In genomic region chr5:14270212-14270702, GRCh38 we compare ENCODE assay signal across 9 cellular contexts.
A peak's percentile ranks its signal among the peaks of the same experiment; 100 is the strongest.
DNase-seq lines count a peak whose midpoint lies in the region; ATAC-seq and TF ChIP-seq lines count a peak whose summit lies in the region.
"Had no signal": no experiment of that assay in that cellular context is flagged by ENCODE, and none has a peak within 500 bp of the region (broad histone marks: within the 10 kb centered on the region; RNA-seq: fewer than 3 reads in every experiment).

No MANE protein-coding gene starts in this region.

- peaks cover 14% of the 10 kb centered on the region for H3K4me1 ChIP-seq in HAP-1

- in situ Hi-C loops in HAP-1 (cut with MboI; ENCODE audit: low sequenced_read_pairs) = loop anchor here (25.0 kb wide), 1 partner anchor 133 kb away; the partner anchor contains the start of gene TRIO

- no peaks in the 10 kb centered on the region for H3K36me3 ChIP-seq in HAP-1 (replicated peaks)

- TF ChIP-seq CTCF in NB4 (IDR thresholded peaks at IDR 0.05; ENCODE audit: low read depth, low read length) = peak; percentile 87

- no peaks in the 10 kb centered on the region for H3K27me3 ChIP-seq in HAP-1 (ENCODE audit: low read depth)

- peak; percentile 86 for DNase-seq in EH (ENCODE audit: low read depth)
- DNase-seq in HAP-1 (ENCODE audit: low spot score in 2 of 2) = peak; percentile 69 to 79
- DNase-seq in NB4 (ENCODE audit: low read depth) = peak; percentile 63
- DNase-seq in SHP77 treated with DMSO at 0.1 percent for 48 hours (lab: John Stamatoyannopoulos, UW) = peak; percentile 71
- DNase-seq in erythroblast (lab: John Stamatoyannopoulos, UW) = peak; percentile 45 to 58
- peak; percentile 94 for DNase-seq in myocyte (ENCODE audit: low read depth)
- no peak for DNase-seq in stimulated activated CD4-positive, alpha-beta T cell treated with anti-CD3 and anti-CD28 coated beads, Interleukin-2, amount 100 ng/mL, for 48 hours

- H3K9me3 ChIP-seq in HAP-1 = no peaks in the 10 kb centered on the region

- ATAC-seq in HG02571 (IDR thresholded peaks at IDR 0.05; ENCODE audit: unreplicated experiment) = no peak
- ATAC-seq: activated T-cell treated with anti-CD3 and anti-CD28 coated beads, Interleukin-2, amount 50 U/mL, for 72 hours had no signal

- TF ChIP-seq POLR2A in NB4 (IDR thresholded peaks at IDR 0.05; ENCODE audit: extremely low read depth, insufficient read length) = no peak
- no peak for TF ChIP-seq POLR2A in erythroblast (IDR thresholded peaks at IDR 0.05; ENCODE audit: low read length)

- H3K4me3 ChIP-seq in HAP-1 (no peak overlapping the region), NB4 (ENCODE audit: low read depth, low read length) (no peak overlapping the region)

Comparison
In these comparisons a context has a peak if more than half of its experiments do, and no peak if none do; other contexts are left out.
1. DNase-seq: peak in EH (single experiment), HAP-1 (2 of 2), NB4 (single experiment), SHP77 treated with DMSO at 0.1 percent for 48 hours (single experiment), erythroblast (2 of 2) and myocyte (single experiment); none in stimulated activated CD4-positive, alpha-beta T cell treated with anti-CD3 and anti-CD28 coated beads, Interleukin-2, amount 100 ng/mL, for 48 hours (0 of 2).